ENCODE assay signal across 1 cellular context in genomic region chr7:106054133-106054532, GRCh38.
TF ChIP-seq lines count a peak whose summit lies in the region.

No MANE protein-coding gene starts in this region.

TF ChIP-seq in H1, 55 proteins besides CTCF, POLR2A, EP300 and RAD21:
- TF ChIP-seq, protein P1, sequence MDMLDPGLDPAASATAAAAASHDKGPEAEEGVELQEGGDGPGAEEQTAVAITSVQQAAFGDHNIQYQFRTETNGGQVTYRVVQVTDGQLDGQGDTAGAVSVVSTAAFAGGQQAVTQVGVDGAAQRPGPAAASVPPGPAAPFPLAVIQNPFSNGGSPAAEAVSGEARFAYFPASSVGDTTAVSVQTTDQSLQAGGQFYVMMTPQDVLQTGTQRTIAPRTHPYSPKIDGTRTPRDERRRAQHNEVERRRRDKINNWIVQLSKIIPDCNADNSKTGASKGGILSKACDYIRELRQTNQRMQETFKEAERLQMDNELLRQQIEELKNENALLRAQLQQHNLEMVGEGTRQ (IDR thresholded peaks at IDR 0.05; ENCODE audit: low read length), result no peak
- TF ChIP-seq ATF3 (IDR thresholded peaks at IDR 0.05; ENCODE audit: insufficient read depth, low read depth, low read length) (no peak), RXRA (IDR thresholded peaks at IDR 0.05; ENCODE audit: insufficient read depth, low read depth, low read length) (no peak), SUZ12 (IDR thresholded peaks at IDR 0.05; ENCODE audit: low read length) (no peak), SAP30 (IDR thresholded peaks at IDR 0.05; ENCODE audit: insufficient read depth, insufficient replicate concordance, low read length) (no peak), TAF7 (optimal IDR thresholded peaks at IDR 0.05; ENCODE audit: borderline replicate concordance, low read depth, low read length) (no peak), MAFK (IDR thresholded peaks at IDR 0.05; ENCODE audit: low read depth, low read length) (no peak), CTBP2 (IDR thresholded peaks at IDR 0.05; ENCODE audit: borderline replicate concordance, insufficient read depth, insufficient read length, low read length) (no peak), RBBP5 (IDR thresholded peaks at IDR 0.05; ENCODE audit: borderline replicate concordance, low read depth, low read length) (no peak), HDAC6 (IDR thresholded peaks at IDR 0.05; ENCODE audit: low read depth, low read length) (no peak), NANOG (IDR thresholded peaks at IDR 0.05; ENCODE audit: insufficient read depth, low read depth, low read length, poor library complexity, severe bottlenecking) (no peak), CEBPB (IDR thresholded peaks at IDR 0.05; ENCODE audit: low read depth, low read length) (no peak), YY1 (IDR thresholded peaks at IDR 0.05; ENCODE audit: low read depth, low read length) (no peak), CREB1 (IDR thresholded peaks at IDR 0.05) (no peak), RNF2 (IDR thresholded peaks at IDR 0.05; ENCODE audit: borderline replicate concordance, low read depth, low read length, missing control alignments, poor library complexity, severe bottlenecking) (no peak), SIRT6 (IDR thresholded peaks at IDR 0.05; ENCODE audit: low read length) (no peak)
- TF ChIP-seq, protein P2, sequence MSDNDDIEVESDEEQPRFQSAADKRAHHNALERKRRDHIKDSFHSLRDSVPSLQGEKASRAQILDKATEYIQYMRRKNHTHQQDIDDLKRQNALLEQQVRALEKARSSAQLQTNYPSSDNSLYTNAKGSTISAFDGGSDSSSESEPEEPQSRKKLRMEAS (IDR thresholded peaks at IDR 0.05), result no peak
